1 cellular context compared by ENCODE assay signal in genomic region chr21:27260728-27261127, GRCh38.
TF ChIP-seq lines count a peak whose summit lies in the region.

No MANE protein-coding gene starts in this region.

TF ChIP-seq in HEK293, 187 proteins besides CTCF, POLR2A, EP300 and RAD21 (continued from another document):
- TF ChIP-seq, protein P1, sequence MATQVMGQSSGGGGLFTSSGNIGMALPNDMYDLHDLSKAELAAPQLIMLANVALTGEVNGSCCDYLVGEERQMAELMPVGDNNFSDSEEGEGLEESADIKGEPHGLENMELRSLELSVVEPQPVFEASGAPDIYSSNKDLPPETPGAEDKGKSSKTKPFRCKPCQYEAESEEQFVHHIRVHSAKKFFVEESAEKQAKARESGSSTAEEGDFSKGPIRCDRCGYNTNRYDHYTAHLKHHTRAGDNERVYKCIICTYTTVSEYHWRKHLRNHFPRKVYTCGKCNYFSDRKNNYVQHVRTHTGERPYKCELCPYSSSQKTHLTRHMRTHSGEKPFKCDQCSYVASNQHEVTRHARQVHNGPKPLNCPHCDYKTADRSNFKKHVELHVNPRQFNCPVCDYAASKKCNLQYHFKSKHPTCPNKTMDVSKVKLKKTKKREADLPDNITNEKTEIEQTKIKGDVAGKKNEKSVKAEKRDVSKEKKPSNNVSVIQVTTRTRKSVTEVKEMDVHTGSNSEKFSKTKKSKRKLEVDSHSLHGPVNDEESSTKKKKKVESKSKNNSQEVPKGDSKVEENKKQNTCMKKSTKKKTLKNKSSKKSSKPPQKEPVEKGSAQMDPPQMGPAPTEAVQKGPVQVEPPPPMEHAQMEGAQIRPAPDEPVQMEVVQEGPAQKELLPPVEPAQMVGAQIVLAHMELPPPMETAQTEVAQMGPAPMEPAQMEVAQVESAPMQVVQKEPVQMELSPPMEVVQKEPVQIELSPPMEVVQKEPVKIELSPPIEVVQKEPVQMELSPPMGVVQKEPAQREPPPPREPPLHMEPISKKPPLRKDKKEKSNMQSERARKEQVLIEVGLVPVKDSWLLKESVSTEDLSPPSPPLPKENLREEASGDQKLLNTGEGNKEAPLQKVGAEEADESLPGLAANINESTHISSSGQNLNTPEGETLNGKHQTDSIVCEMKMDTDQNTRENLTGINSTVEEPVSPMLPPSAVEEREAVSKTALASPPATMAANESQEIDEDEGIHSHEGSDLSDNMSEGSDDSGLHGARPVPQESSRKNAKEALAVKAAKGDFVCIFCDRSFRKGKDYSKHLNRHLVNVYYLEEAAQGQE (tag by site-specific recombination; IDR thresholded peaks at IDR 0.05): peak; percentile 58
- TF ChIP-seq ZNF510 (tag by site-specific recombination; IDR thresholded peaks at IDR 0.05; ENCODE audit: insufficient replicate concordance): peak; percentile 46
- TF ChIP-seq ZFP37 (tag by site-specific recombination; IDR thresholded peaks at IDR 0.05): peak; percentile 73; the same call in 1 of the 2 replicates
- no peak for TF ChIP-seq ZFP69B (tag by site-specific recombination; IDR thresholded peaks at IDR 0.05)
- TF ChIP-seq ZNF202 (tag by site-specific recombination; IDR thresholded peaks at IDR 0.05; ENCODE audit: borderline replicate concordance): peak; percentile 76; the same call in 1 of the 2 replicates
- 0 out of 2 replicates have a peak, but pooled peaks have one; percentile 42 for TF ChIP-seq ZNF433 (tag by site-specific recombination; IDR thresholded peaks at IDR 0.05; ENCODE audit: low read depth)
- TF ChIP-seq ZNF302 (tag by site-specific recombination; IDR thresholded peaks at IDR 0.05; ENCODE audit: low read depth): 0 out of 2 replicates have a peak, but pooled peaks have one; percentile 40
- no peak; the same call in 1 of the 2 replicates for TF ChIP-seq ZXDB (tag by site-specific recombination; IDR thresholded peaks at IDR 0.05)
- TF ChIP-seq, protein P2, sequence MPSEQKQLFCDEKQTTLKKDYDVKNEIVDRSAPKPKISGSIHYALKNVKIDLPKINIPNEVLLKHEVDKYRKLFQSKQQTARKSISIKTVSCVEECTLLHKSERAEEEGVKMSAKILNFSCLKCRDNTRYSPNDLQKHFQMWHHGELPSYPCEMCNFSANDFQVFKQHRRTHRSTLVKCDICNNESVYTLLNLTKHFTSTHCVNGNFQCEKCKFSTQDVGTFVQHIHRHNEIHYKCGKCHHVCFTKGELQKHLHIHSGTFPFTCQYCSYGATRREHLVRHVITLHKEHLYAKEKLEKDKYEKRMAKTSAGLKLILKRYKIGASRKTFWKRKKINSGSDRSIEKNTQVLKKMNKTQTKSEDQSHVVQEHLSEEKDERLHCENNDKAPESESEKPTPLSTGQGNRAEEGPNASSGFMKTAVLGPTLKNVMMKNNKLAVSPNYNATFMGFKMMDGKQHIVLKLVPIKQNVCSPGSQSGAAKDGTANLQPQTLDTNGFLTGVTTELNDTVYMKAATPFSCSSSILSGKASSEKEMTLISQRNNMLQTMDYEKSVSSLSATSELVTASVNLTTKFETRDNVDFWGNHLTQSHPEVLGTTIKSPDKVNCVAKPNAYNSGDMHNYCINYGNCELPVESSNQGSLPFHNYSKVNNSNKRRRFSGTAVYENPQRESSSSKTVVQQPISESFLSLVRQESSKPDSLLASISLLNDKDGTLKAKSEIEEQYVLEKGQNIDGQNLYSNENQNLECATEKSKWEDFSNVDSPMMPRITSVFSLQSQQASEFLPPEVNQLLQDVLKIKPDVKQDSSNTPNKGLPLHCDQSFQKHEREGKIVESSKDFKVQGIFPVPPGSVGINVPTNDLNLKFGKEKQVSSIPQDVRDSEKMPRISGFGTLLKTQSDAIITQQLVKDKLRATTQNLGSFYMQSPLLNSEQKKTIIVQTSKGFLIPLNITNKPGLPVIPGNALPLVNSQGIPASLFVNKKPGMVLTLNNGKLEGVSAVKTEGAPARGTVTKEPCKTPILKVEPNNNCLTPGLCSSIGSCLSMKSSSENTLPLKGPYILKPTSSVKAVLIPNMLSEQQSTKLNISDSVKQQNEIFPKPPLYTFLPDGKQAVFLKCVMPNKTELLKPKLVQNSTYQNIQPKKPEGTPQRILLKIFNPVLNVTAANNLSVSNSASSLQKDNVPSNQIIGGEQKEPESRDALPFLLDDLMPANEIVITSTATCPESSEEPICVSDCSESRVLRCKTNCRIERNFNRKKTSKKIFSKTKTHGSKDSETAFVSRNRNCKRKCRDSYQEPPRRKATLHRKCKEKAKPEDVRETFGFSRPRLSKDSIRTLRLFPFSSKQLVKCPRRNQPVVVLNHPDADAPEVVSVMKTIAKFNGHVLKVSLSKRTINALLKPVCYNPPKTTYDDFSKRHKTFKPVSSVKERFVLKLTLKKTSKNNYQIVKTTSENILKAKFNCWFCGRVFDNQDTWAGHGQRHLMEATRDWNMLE (tag by site-specific recombination; conservative IDR thresholded peaks at IDR 0.05; ENCODE audit: low read depth): peak; percentile 84
- TF ChIP-seq ZNF623 (tag by site-specific recombination; IDR thresholded peaks at IDR 0.05): peak; percentile 75
- peak; percentile 33 for TF ChIP-seq ZNF654 (tag by site-specific recombination; IDR thresholded peaks at IDR 0.05; ENCODE audit: low read depth)
- peak; percentile 83 for TF ChIP-seq ZNF426 (tag by site-specific recombination; IDR thresholded peaks at IDR 0.05)
- 0 out of 2 replicates have a peak, but pooled peaks have one; percentile 33 for TF ChIP-seq ZNF266 (tag by site-specific recombination; IDR thresholded peaks at IDR 0.05; ENCODE audit: low read depth)
- TF ChIP-seq ZNF529 (tag by site-specific recombination; IDR thresholded peaks at IDR 0.05; ENCODE audit: insufficient replicate concordance): peak; percentile 33
- 0 out of 2 replicates have a peak, but pooled peaks have one; percentile 26 for TF ChIP-seq ZNF558 (tag by site-specific recombination; IDR thresholded peaks at IDR 0.05)
- TF ChIP-seq ZNF350 (tag by site-specific recombination; IDR thresholded peaks at IDR 0.05): no peak
- TF ChIP-seq, protein P3, sequence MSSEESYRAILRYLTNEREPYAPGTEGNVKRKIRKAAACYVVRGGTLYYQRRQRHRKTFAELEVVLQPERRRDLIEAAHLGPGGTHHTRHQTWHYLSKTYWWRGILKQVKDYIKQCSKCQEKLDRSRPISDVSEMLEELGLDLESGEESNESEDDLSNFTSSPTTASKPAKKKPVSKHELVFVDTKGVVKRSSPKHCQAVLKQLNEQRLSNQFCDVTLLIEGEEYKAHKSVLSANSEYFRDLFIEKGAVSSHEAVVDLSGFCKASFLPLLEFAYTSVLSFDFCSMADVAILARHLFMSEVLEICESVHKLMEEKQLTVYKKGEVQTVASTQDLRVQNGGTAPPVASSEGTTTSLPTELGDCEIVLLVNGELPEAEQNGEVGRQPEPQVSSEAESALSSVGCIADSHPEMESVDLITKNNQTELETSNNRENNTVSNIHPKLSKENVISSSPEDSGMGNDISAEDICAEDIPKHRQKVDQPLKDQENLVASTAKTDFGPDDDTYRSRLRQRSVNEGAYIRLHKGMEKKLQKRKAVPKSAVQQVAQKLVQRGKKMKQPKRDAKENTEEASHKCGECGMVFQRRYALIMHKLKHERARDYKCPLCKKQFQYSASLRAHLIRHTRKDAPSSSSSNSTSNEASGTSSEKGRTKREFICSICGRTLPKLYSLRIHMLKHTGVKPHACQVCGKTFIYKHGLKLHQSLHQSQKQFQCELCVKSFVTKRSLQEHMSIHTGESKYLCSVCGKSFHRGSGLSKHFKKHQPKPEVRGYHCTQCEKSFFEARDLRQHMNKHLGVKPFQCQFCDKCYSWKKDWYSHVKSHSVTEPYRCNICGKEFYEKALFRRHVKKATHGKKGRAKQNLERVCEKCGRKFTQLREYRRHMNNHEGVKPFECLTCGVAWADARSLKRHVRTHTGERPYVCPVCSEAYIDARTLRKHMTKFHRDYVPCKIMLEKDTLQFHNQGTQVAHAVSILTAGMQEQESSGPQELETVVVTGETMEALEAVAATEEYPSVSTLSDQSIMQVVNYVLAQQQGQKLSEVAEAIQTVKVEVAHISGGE (tag by site-specific recombination; conservative IDR thresholded peaks at IDR 0.05; ENCODE audit: low read depth): peak; percentile 86
- TF ChIP-seq ZNF555 (tag by site-specific recombination; conservative IDR thresholded peaks at IDR 0.05): peak; percentile 87
- peak; percentile 52; the same call in 1 of the 2 replicates for TF ChIP-seq ZBTB8A (tag by site-specific recombination; IDR thresholded peaks at IDR 0.05)
